Comparison of ENCODE assay signal across 20 cellular contexts in the genomic region with DNA sequence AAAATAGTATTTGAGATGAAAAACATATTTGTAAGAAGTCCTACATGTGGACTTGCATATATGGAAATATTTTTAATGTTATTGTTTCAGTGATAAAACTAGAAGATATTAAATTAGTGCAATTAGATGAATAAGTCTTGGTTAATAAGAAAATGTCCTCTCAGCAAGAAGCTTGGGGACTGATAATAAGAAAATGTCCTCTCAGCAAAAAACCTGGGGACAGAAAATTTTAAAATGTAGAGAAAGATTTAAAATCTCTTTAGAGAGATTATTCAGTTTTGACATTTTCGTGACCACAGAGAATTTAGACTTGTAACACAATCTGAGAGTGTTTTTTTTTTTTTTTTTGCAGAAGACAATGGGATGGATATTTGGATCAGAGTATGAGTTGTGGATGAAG.
DNase-seq lines count a peak whose midpoint lies in the region; ATAC-seq, FAIRE-seq and TF ChIP-seq lines count a peak whose summit lies in the region.
"Had no signal": no experiment of that assay in that cellular context is flagged by ENCODE, and none has a peak within 500 bp of the region (broad histone marks: within the 10 kb centered on the region; RNA-seq: fewer than 3 reads in every experiment).

No MANE protein-coding gene starts in this region.

- TF ChIP-seq CTCF in WERI-Rb-1 (IDR thresholded peaks at IDR 0.05; ENCODE audit: low read depth, low read length), result no peak

- H3K27ac ChIP-seq in WERI-Rb-1, result peak overlapping the region; percentile 78
- H3K27ac ChIP-seq: BLaER1, C4-2B had no signal

- H3K9me3 Mint-ChIP-seq in activated T-cell treated with anti-CD3 and anti-CD28 coated beads, Interleukin-2, amount 50 U/mL, for 72 hours, result peaks cover 0 to 4% of the 10 kb centered on the region in 2 donors
- H3K9me3 Mint-ChIP-seq: CD4-positive, CD25-positive, alpha-beta regulatory T cell; CD8-positive, alpha-beta T cell had no signal

- no peak for TF ChIP-seq POLR2A in GM18505 (IDR thresholded peaks at IDR 0.05; ENCODE audit: borderline replicate concordance, extremely low read depth, insufficient read depth, insufficient read length)

- H3K4me3 Mint-ChIP-seq in activated T-cell treated with anti-CD3 and anti-CD28 coated beads, Interleukin-2, amount 50 U/mL, for 72 hours, result no peak overlapping the region
- H3K4me3 Mint-ChIP-seq: B cell; CD4-positive, CD25-positive, alpha-beta regulatory T cell; CD8-positive, alpha-beta T cell had no signal

- no peaks in the 10 kb centered on the region for H3K27me3 ChIP-seq in WERI-Rb-1 (ENCODE audit: insufficient read depth, low read depth, severe bottlenecking)
- H3K27me3 ChIP-seq: BLaER1 had no signal

- no peak overlapping the region for H3K27ac Mint-ChIP-seq in activated T-cell treated with anti-CD3 and anti-CD28 coated beads, Interleukin-2, amount 50 U/mL, for 72 hours
- H3K27ac Mint-ChIP-seq: B cell; CD8-positive, alpha-beta T cell had no signal

- H3K27me3 Mint-ChIP-seq in activated T-cell treated with anti-CD3 and anti-CD28 coated beads, Interleukin-2, amount 50 U/mL, for 72 hours (ENCODE audit: low read depth), result no peaks in the 10 kb centered on the region
- H3K27me3 Mint-ChIP-seq: B cell had no signal

- ATAC-seq in activated T-cell treated with anti-CD3 and anti-CD28 coated beads, Interleukin-2, amount 50 U/mL, for 72 hours (replicated peaks in 1 of 2), result no peak
- ATAC-seq in GM18505 (IDR thresholded peaks at IDR 0.05; ENCODE audit: unreplicated experiment), result no peak
- ATAC-seq: CD8-positive, alpha-beta T cell had no signal

- H3K36me3 ChIP-seq in WERI-Rb-1, result no peaks in the 10 kb centered on the region
- H3K36me3 ChIP-seq: BLaER1 had no signal

- peaks cover 8% of the 10 kb centered on the region for H3K4me1 Mint-ChIP-seq in activated T-cell treated with anti-CD3 and anti-CD28 coated beads, Interleukin-2, amount 50 U/mL, for 72 hours (ENCODE audit: low read depth)
- H3K4me1 Mint-ChIP-seq: B cell had no signal

- DNase-seq in WERI-Rb-1 (no peak), frontal cortex (ENCODE audit: low spot score in 2 of 2) (no peak), myocyte (ENCODE audit: low read depth) (peak; percentile 3), DMS153 (lab: John Stamatoyannopoulos, UW) (no peak)
- no peak for DNase-seq in activated T-cell treated with anti-CD3 and anti-CD28 coated beads, Interleukin-2, amount 50 U/mL, for 72 hours
- DNase-seq: Caco-2; CD4-positive, CD25-positive, alpha-beta regulatory T cell; CD8-positive, alpha-beta T cell; DMS79; EL; GF-D8; GOT3; H7; HCEC 1CT had no signal

- peaks cover 5% of the 10 kb centered on the region for H3K9me3 ChIP-seq in WERI-Rb-1 (ENCODE audit: severe bottlenecking)
- H3K9me3 ChIP-seq: BLaER1 had no signal

- peaks cover 3% of the 10 kb centered on the region in 2 donors for H3K36me3 Mint-ChIP-seq in activated T-cell treated with anti-CD3 and anti-CD28 coated beads, Interleukin-2, amount 50 U/mL, for 72 hours (ENCODE audit: insufficient read depth in 2 of 2)

- no peak overlapping the region for H3K4me3 ChIP-seq in WERI-Rb-1 (ENCODE audit: low read depth, low read length)
- H3K4me3 ChIP-seq: BLaER1 had no signal

- peak; percentile 23 for FAIRE-seq in G401.6 (lab: Jason Lieb, UNC)
- peak; percentile 77 for FAIRE-seq in frontal cortex (lab: Jason Lieb, UNC)
- FAIRE-seq: GM12891 had no signal
